Comparison of ENCODE assay signal across 37 cellular contexts in the genomic region with DNA sequence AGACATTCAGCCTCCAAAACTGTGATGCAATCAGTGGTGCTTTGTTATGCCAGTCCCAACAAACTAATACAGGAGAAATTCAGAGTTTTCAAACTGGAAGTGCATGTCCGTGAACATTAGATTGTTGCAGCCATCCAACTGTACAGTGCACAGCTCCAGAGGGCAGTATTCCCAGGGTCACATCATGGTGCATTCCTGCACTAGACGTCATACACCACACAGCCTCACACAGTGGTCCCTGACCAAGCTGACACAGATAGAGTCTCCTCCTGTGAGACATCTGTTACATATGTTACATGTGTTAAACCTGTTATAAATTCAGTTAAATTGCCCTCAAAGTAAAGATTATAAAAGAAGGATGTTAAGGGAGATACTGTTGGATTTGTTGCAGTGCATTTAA.
"Had no signal": no experiment of that assay in that cellular context is flagged by ENCODE, and none has a peak within 500 bp of the region (broad histone marks: within the 10 kb centered on the region; RNA-seq: fewer than 3 reads in every experiment).

No MANE protein-coding gene starts in this region.

- H3K36me3 Mint-ChIP-seq: activated CD4-positive, alpha-beta memory T cell treated with anti-CD3 and anti-CD28 coated beads for 36 hours; activated naive CD4-positive, alpha-beta T cell treated with anti-CD3 and anti-CD28 coated beads, Interleukin-2, amount 50 U/mL, for 72 hours; activated naive CD8-positive, alpha-beta T cell treated with anti-CD3 and anti-CD28 coated beads for 36 hours had no signal

- H3K27me3 ChIP-seq: adrenal gland, body of pancreas, brain microvascular endothelial cell, breast epithelium had no signal

- H3K36me3 ChIP-seq: adrenal gland, brain microvascular endothelial cell, breast epithelium had no signal

- H3K4me1 Mint-ChIP-seq: activated B cell treated with CpG ODN at 0.5 μM for 24 hours; activated CD4-positive, alpha-beta T cell treated with anti-CD3 and anti-CD28 coated beads, Interleukin-2, amount 10 ng/mL, durations not matched to agents 24 days and 14 days; activated naive CD8-positive, alpha-beta T cell treated with anti-CD3 and anti-CD28 coated beads for 36 hours; activated T-helper 17 cell treated with anti-CD3 and anti-CD28 coated beads, Interleukin-2, amount 50 U/mL, for 72 hours had no signal

- H3K4me3 Mint-ChIP-seq: activated B cell treated with CpG ODN at 0.5 μM for 24 hours; activated CD4-positive, alpha-beta memory T cell treated with anti-CD3 and anti-CD28 coated beads for 36 hours; activated CD4-positive, alpha-beta T cell treated with anti-CD3 and anti-CD28 coated beads, Interleukin-2, amount 10 ng/mL, durations not matched to agents 24 days and 14 days; activated CD8-positive, alpha-beta T cell treated with anti-CD3 and anti-CD28 coated beads for 36 hours; activated naive CD4-positive, alpha-beta T cell treated with anti-CD3 and anti-CD28 coated beads for 36 hours; activated naive CD8-positive, alpha-beta T cell treated with anti-CD3 and anti-CD28 coated beads for 36 hours; activated T-cell treated with anti-CD3 and anti-CD28 coated beads, Interleukin-2, amount 50 U/mL, for 4 hours; activated T-cell treated with anti-CD3 and anti-CD28 coated beads, Interleukin-2, amount 50 U/mL, for 72 hours; activated T-helper 1 cell treated with anti-CD3 and anti-CD28 coated beads, Interleukin-12 subunit alpha, Interleukin-12 subunit beta, Interleukin-2, Interleukin-4 antibody, amounts not matched to agents 30 ng/mL and 10 ng/mL and 1 ng/mL, durations not matched to agents 14 hours and 24 hours and 36 hours; activated T-helper 17 cell treated with anti-CD3 and anti-CD28 coated beads, Interleukin-2, amount 50 U/mL, for 72 hours; T-helper 1 cell treated with Interleukin-12 subunit alpha and Interleukin-12 subunit beta and Interleukin-4 antibody, amounts not matched to agents 30 μg/mL and 1 μg/mL, for 36 hours; T-helper 2 cell treated with Interferon-gamma antibody and Interleukin-4, amounts not matched to agents 5 μg/mL and 100 μg/mL, for 36 hours had no signal

- H3K9me3 Mint-ChIP-seq: activated B cell treated with CpG ODN at 0.5 μM for 24 hours; activated CD4-positive, alpha-beta memory T cell treated with anti-CD3 and anti-CD28 coated beads for 36 hours; activated CD4-positive, alpha-beta T cell treated with anti-CD3 and anti-CD28 coated beads, Interleukin-2, amount 10 ng/mL, durations not matched to agents 24 days and 14 days; activated CD8-positive, alpha-beta T cell treated with anti-CD3 and anti-CD28 coated beads for 36 hours; activated naive CD4-positive, alpha-beta T cell treated with anti-CD3 and anti-CD28 coated beads for 36 hours; activated naive CD4-positive, alpha-beta T cell treated with anti-CD3 and anti-CD28 coated beads, Interleukin-2, amount 50 U/mL, for 72 hours; activated naive CD8-positive, alpha-beta T cell treated with anti-CD3 and anti-CD28 coated beads for 36 hours; activated T-cell treated with anti-CD3 and anti-CD28 coated beads, Interleukin-2, amount 50 U/mL, for 4 hours; activated T-cell treated with anti-CD3 and anti-CD28 coated beads, Interleukin-2, amount 50 U/mL, for 72 hours; activated T-helper 1 cell treated with anti-CD3 and anti-CD28 coated beads, Interleukin-12 subunit alpha, Interleukin-12 subunit beta, Interleukin-2, Interleukin-4 antibody, amounts not matched to agents 30 ng/mL and 10 ng/mL and 1 ng/mL, durations not matched to agents 14 hours and 24 hours and 36 hours; activated T-helper 17 cell treated with anti-CD3 and anti-CD28 coated beads, Interleukin-2, amount 50 U/mL, for 72 hours; T-helper 1 cell treated with Interleukin-12 subunit alpha and Interleukin-12 subunit beta and Interleukin-4 antibody, amounts not matched to agents 30 μg/mL and 1 μg/mL, for 36 hours; T-helper 2 cell treated with Interferon-gamma antibody and Interleukin-4, amounts not matched to agents 5 μg/mL and 100 μg/mL, for 36 hours had no signal

- FAIRE-seq: astrocyte, TTC549 had no signal

- H3K27me3 Mint-ChIP-seq: activated B cell treated with CpG ODN at 0.5 μM for 24 hours; activated CD4-positive, alpha-beta memory T cell treated with anti-CD3 and anti-CD28 coated beads for 36 hours; activated CD4-positive, alpha-beta T cell treated with anti-CD3 and anti-CD28 coated beads, Interleukin-2, amount 10 ng/mL, durations not matched to agents 24 days and 14 days; activated CD8-positive, alpha-beta T cell treated with anti-CD3 and anti-CD28 coated beads for 36 hours; activated naive CD8-positive, alpha-beta T cell treated with anti-CD3 and anti-CD28 coated beads for 36 hours; activated T-helper 17 cell treated with anti-CD3 and anti-CD28 coated beads, Interleukin-2, amount 50 U/mL, for 72 hours had no signal

- H3K27ac Mint-ChIP-seq: activated B cell treated with CpG ODN at 0.5 μM for 24 hours; activated CD4-positive, alpha-beta memory T cell treated with anti-CD3 and anti-CD28 coated beads for 36 hours; activated CD4-positive, alpha-beta T cell treated with anti-CD3 and anti-CD28 coated beads, Interleukin-2, amount 10 ng/mL, durations not matched to agents 24 days and 14 days; activated CD8-positive, alpha-beta T cell treated with anti-CD3 and anti-CD28 coated beads for 36 hours; activated naive CD4-positive, alpha-beta T cell treated with anti-CD3 and anti-CD28 coated beads for 36 hours; activated naive CD4-positive, alpha-beta T cell treated with anti-CD3 and anti-CD28 coated beads, Interleukin-2, amount 50 U/mL, for 72 hours; activated naive CD8-positive, alpha-beta T cell treated with anti-CD3 and anti-CD28 coated beads for 36 hours; activated T-cell treated with anti-CD3 and anti-CD28 coated beads, Interleukin-2, amount 50 U/mL, for 72 hours; activated T-helper 1 cell treated with anti-CD3 and anti-CD28 coated beads, Interleukin-12 subunit alpha, Interleukin-12 subunit beta, Interleukin-2, Interleukin-4 antibody, amounts not matched to agents 30 ng/mL and 10 ng/mL and 1 ng/mL, durations not matched to agents 14 hours and 24 hours and 36 hours; activated T-helper 17 cell treated with anti-CD3 and anti-CD28 coated beads, Interleukin-2, amount 50 U/mL, for 72 hours; T-helper 1 cell treated with Interleukin-12 subunit alpha and Interleukin-12 subunit beta and Interleukin-4 antibody, amounts not matched to agents 30 μg/mL and 1 μg/mL, for 36 hours; T-helper 2 cell treated with Interferon-gamma antibody and Interleukin-4, amounts not matched to agents 5 μg/mL and 100 μg/mL, for 36 hours had no signal

- H3K27ac ChIP-seq: adrenal gland, body of pancreas, brain microvascular endothelial cell, breast epithelium, VCaP had no signal

- H3K4me1 ChIP-seq: adrenal gland, body of pancreas, breast epithelium had no signal

- DNase-seq: activated B cell treated with CpG ODN at 0.5 μM for 24 hours; activated CD4-positive, alpha-beta memory T cell treated with anti-CD3 and anti-CD28 coated beads for 36 hours; activated CD4-positive, alpha-beta T cell treated with anti-CD3 and anti-CD28 coated beads for 4 hours; activated CD4-positive, alpha-beta T cell treated with anti-CD3 and anti-CD28 coated beads, Interleukin-2, amount 10 ng/mL, durations not matched to agents 24 days and 14 days; activated CD4-positive, alpha-beta T cell treated with anti-CD3 and anti-CD28 coated beads, Interleukin-2, amount 50 U/mL, for 1 hour; activated CD4-positive, alpha-beta T cell treated with anti-CD3 and anti-CD28 coated beads, Interleukin-2, amount 50 U/mL, for 4 hours; activated CD4-positive, CD25-positive, alpha-beta regulatory T cell treated with anti-CD3 and anti-CD28 coated beads, Interleukin-2, amount 50 U/mL, for 72 hours; activated CD8-positive, alpha-beta memory T cell treated with anti-CD3 and anti-CD28 coated beads, Interleukin-2, amount 50 U/mL, for 4 hours; activated CD8-positive, alpha-beta T cell treated with anti-CD3 and anti-CD28 coated beads for 36 hours; activated effector memory CD4-positive, alpha-beta T cell treated with anti-CD3 and anti-CD28 coated beads, Interleukin-2, amount 50 U/mL, for 16 hours; activated gamma-delta T cell treated with Interleukin-2 at 50 U/mL for 16 hours; activated naive CD4-positive, alpha-beta T cell; activated naive CD4-positive, alpha-beta T cell treated with anti-CD3 and anti-CD28 coated beads for 36 hours; activated naive CD4-positive, alpha-beta T cell treated with anti-CD3 and anti-CD28 coated beads, Interleukin-2, amount 50 U/mL, for 16 hours; activated naive CD8-positive, alpha-beta T cell treated with anti-CD3 and anti-CD28 coated beads for 36 hours; activated T-cell treated with anti-CD3 and anti-CD28 coated beads for 4 hours; activated T-cell treated with anti-CD3 and anti-CD28 coated beads, Interleukin-2, amount 50 U/mL, for 1 hour; activated T-cell treated with anti-CD3 and anti-CD28 coated beads, Interleukin-2, amount 50 U/mL, for 4 hours; activated T-cell treated with anti-CD3 and anti-CD28 coated beads, Interleukin-2, amount 50 U/mL, for 72 hours; adrenal gland; amniotic stem cell; aorta; body of pancreas; brain microvascular endothelial cell; central memory CD4-positive, alpha-beta T cell; T-helper 1 cell; T-helper 2 cell; T-helper 9 cell had no signal

- H3K9me3 ChIP-seq: adrenal gland, body of pancreas, breast epithelium had no signal

- H3K4me3 ChIP-seq: adrenal gland, body of pancreas, breast epithelium had no signal

- ATAC-seq: activated CD8-positive, alpha-beta T cell treated with anti-CD3 and anti-CD28 coated beads for 36 hours; activated naive CD4-positive, alpha-beta T cell treated with anti-CD3 and anti-CD28 coated beads, Interleukin-2, amount 50 U/mL, for 72 hours; activated T-cell treated with anti-CD3 and anti-CD28 coated beads, Interleukin-2, amount 50 U/mL, for 4 hours; activated T-cell treated with anti-CD3 and anti-CD28 coated beads, Interleukin-2, amount 50 U/mL, for 72 hours; activated T-helper 17 cell treated with anti-CD3 and anti-CD28 coated beads, Interleukin-2, amount 50 U/mL, for 72 hours; body of pancreas had no signal
